In genomic region chr17:57454729-57455062, GRCh38 we compare ENCODE assay signal across 12 cellular contexts.
DNase-seq lines count a peak whose midpoint lies in the region; ATAC-seq and TF ChIP-seq lines count a peak whose summit lies in the region.
"Had no signal": no experiment of that assay in that cellular context is flagged by ENCODE, and none has a peak within 500 bp of the region (broad histone marks: within the 10 kb centered on the region; RNA-seq: fewer than 3 reads in every experiment).

No MANE protein-coding gene starts in this region.

- peaks cover 0 to 11% (median 0%) of the 10 kb centered on the region in 11 experiments; a peak in 4 of 22 replicates for H4K20me1 ChIP-seq in BLaER1 treated with 17β-estradiol and CSF1 and Interleukin-3, amounts not matched to agents 10 nM and 100 nM

- no peak for ATAC-seq in natural killer cell

- H3K27me3 ChIP-seq in BLaER1 treated with 17β-estradiol and CSF1 and Interleukin-3, amounts not matched to agents 10 nM and 100 nM: 0 out of 22 replicates have a peak, but pooled peaks cover 0 to 5% (median 0%) of the 10 kb centered on the region in 11 experiments
- no peaks in the 10 kb centered on the region for H3K27me3 ChIP-seq in HL-60 (ENCODE audit: insufficient read depth, poor library complexity, severe bottlenecking)
- H3K27me3 ChIP-seq in adrenal gland: no peaks in the 10 kb centered on the region

- TF ChIP-seq CTCF in HL-60 (IDR thresholded peaks at IDR 0.05; ENCODE audit: insufficient read depth, low read length) (no peak), adrenal gland (IDR thresholded peaks at IDR 0.05) (no peak), natural killer cell (IDR thresholded peaks at IDR 0.05) (no peak)

- H3K9ac ChIP-seq in BLaER1 treated with 17β-estradiol and CSF1 and Interleukin-3, amounts not matched to agents 10 nM and 100 nM: peak overlapping the region in 10 of 11 experiments; percentile 33 to 90 (median 86); a peak in 17 of 22 replicates

- no peaks in the 10 kb centered on the region for H3K9me3 ChIP-seq in BLaER1 treated with 17β-estradiol and CSF1 and Interleukin-3, amounts not matched to agents 10 nM and 100 nM (replicated peaks in 1 of 11)
- no peaks in the 10 kb centered on the region for H3K9me3 ChIP-seq in adrenal gland (replicated peaks in 1 of 3)

- 75 to 90% (median 86%) methylated on average over 5 of the region's 5 CpGs for WGBS in adrenal gland, 4 donors

- H3K36me3 Mint-ChIP-seq in natural killer cell: no peaks in the 10 kb centered on the region

- in situ Hi-C loops in KBM-7 (cut with MboI; ENCODE audit: low pct_unique_long_range_greater_than_20kb, low sequenced_read_pairs): no loop called here

- H3K9me3 Mint-ChIP-seq in natural killer cell: no peaks in the 10 kb centered on the region
- H3K9me3 Mint-ChIP-seq: CD14-positive monocyte, HFFc6 had no signal

- H3K4me3 Mint-ChIP-seq in natural killer cell: peak overlapping the region; percentile 91
- H3K4me3 Mint-ChIP-seq: HFFc6 had no signal

- peaks cover 0 to 66% (median 0%) of the 10 kb centered on the region in 11 experiments; a peak in 7 of 22 replicates for H3K36me3 ChIP-seq in BLaER1 treated with 17β-estradiol and CSF1 and Interleukin-3, amounts not matched to agents 10 nM and 100 nM
- H3K36me3 ChIP-seq in adrenal gland (replicated peaks in 1 of 2): no peaks in the 10 kb centered on the region

- peak overlapping the region in 9 of 11 experiments; percentile 78 to 98 (median 96); a peak in 18 of 22 replicates for H3K27ac ChIP-seq in BLaER1 treated with 17β-estradiol and CSF1 and Interleukin-3, amounts not matched to agents 10 nM and 100 nM
- peak overlapping the region; percentile 98 for H3K27ac ChIP-seq in HL-60 (replicated peaks)
- H3K27ac ChIP-seq in adrenal gland: peak overlapping the region in 3 of 5 donors; percentile 17 to 60 (median 42)

- H3K4me2 ChIP-seq in BLaER1 treated with 17β-estradiol and CSF1 and Interleukin-3, amounts not matched to agents 10 nM and 100 nM: peak overlapping the region; percentile 73 to 94 (median 88)

- peak overlapping the region; percentile 80 to 84 for H3K27ac Mint-ChIP-seq in natural killer cell
- H3K27ac Mint-ChIP-seq: HFFc6 had no signal

- intact Hi-C loops in adrenal gland (cut with DNase I): no loop called here
- intact Hi-C loops in natural killer cell (cut with micrococcal nuclease): no loop called here

- H3K4me3 ChIP-seq in BLaER1 treated with 17β-estradiol and CSF1 and Interleukin-3, amounts not matched to agents 10 nM and 100 nM: 0 out of 20 replicates have a peak overlapping the region, but pooled peaks of 1 of the 10 experiments have one; percentile 1
- no peak overlapping the region for H3K4me3 ChIP-seq in HL-60 (replicated peaks; ENCODE audit: insufficient read depth, low read length)
- H3K4me3 ChIP-seq in adrenal gland: no peak overlapping the region

- peaks cover 55 to 75% of the 10 kb centered on the region in 2 donors for H3K27me3 Mint-ChIP-seq in natural killer cell (ENCODE audit: low read depth in 2 of 2)

- TF ChIP-seq POLR2A in adrenal gland (IDR thresholded peaks at IDR 0.05): no peak

- H3K4me1 Mint-ChIP-seq in natural killer cell: peaks cover 48 to 67% of the 10 kb centered on the region in 2 donors

- DNase-seq in HL-60 (ENCODE audit: low read depth in 1 of 2, low spot score in 1 of 2) (no peak), adrenal gland (no peak), natural killer cell (no peak), KBM-7 (no peak), activated gamma-delta T cell treated with Interleukin-2 at 50 U/mL for 16 hours (no peak), NCI-H526 (lab: John Stamatoyannopoulos, UW) (no peak)
- no peak for DNase-seq in stimulated activated CD4-positive, alpha-beta T cell treated with anti-CD3 and anti-CD28 coated beads, Interleukin-4, amount 100 ng/mL, for 4 hours
- DNase-seq: cerebellar nuclear complex, HFFc6, NCI-H1436 treated with DMSO at 0.1 percent for 48 hours had no signal

- H3K4me1 ChIP-seq in BLaER1 treated with 17β-estradiol and CSF1 and Interleukin-3, amounts not matched to agents 10 nM and 100 nM: peaks cover 44 to 99% (median 94%) of the 10 kb centered on the region in 10 experiments
- peaks cover 10 to 38% of the 10 kb centered on the region in 2 donors for H3K4me1 ChIP-seq in adrenal gland (replicated peaks in 1 of 2)

Comparison
In these comparisons a context has a peak if more than half of its experiments do, and no peak if none do; other contexts are left out.
1. H3K27ac ChIP-seq: peak in every context shown above with its lines; median percentile 98 in HL-60; 96 in BLaER1 treated with 17β-estradiol and CSF1 and Interleukin-3, amounts not matched to agents 10 nM and 100 nM; 42 in adrenal gland.